11 cellular contexts compared by ENCODE assay signal in the genomic region with DNA sequence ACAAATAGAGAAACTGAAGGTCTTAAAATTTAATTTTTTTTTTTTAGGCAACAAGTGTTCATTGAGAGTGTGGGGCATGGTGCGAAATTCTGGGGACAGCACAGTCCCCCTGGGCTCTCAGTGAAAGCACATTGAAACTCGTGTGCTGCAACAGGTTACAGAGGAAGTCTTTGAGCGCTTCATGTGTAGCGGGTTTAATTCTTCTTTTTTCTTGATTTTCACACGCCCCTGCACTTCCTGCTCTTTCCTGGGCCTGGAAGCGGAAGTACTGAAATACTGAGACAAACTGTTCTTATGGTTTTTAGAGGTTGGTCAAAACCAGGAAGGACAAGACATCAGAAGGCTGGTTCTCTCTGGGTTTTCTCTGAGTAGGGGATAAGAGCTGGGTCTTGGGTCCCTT.
DNase-seq lines count a peak whose midpoint lies in the region; ATAC-seq, FAIRE-seq and TF ChIP-seq lines count a peak whose summit lies in the region.
"Had no signal": no experiment of that assay in that cellular context is flagged by ENCODE, and none has a peak within 500 bp of the region (broad histone marks: within the 10 kb centered on the region; RNA-seq: fewer than 3 reads in every experiment).

No MANE protein-coding gene starts in this region.

- FAIRE-seq in GM12892 (lab: Jason Lieb, UNC) = peak; percentile 48

- TF ChIP-seq POLR2A in GM12892 (IDR thresholded peaks at IDR 0.05; ENCODE audit: low read depth, low read length) (no peak), breast epithelium (IDR thresholded peaks at IDR 0.05) (no peak)

- H3K4me1 ChIP-seq in PC-3 (ENCODE audit: insufficient read depth, low read length) = no peaks in the 10 kb centered on the region
- H3K4me1 ChIP-seq in SJCRH30 = no peaks in the 10 kb centered on the region
- peaks cover 0 to 4% of the 10 kb centered on the region in 2 donors for H3K4me1 ChIP-seq in breast epithelium

- peak; percentile 91 to 96 for DNase-seq in AML-193 (lab: John Stamatoyannopoulos, UW)
- no peak for DNase-seq in GM12892 (ENCODE audit: insufficient read length)
- DNase-seq in SKM-1 (lab: John Stamatoyannopoulos, UW; ENCODE audit: unreplicated experiment) = peak; percentile 84
- no peak for DNase-seq in left ventricle myocardium superior
- DNase-seq in PC-3 = no peak
- no peak for DNase-seq in stimulated activated CD8-positive, alpha-beta memory T cell treated with anti-CD3 and anti-CD28 coated beads, Interleukin-4, amount 100 ng/mL, for 48 hours
- DNase-seq in SJCRH30 = no peak
- no peak for DNase-seq in breast epithelium (ENCODE audit: low spot score in 2 of 2)
- DNase-seq: IMR-90, NCI-H82, WERI-Rb-1 had no signal

- H3K9me3 ChIP-seq in PC-3 (ENCODE audit: low read length) (no peaks in the 10 kb centered on the region), SJCRH30 (replicated peaks) (no peaks in the 10 kb centered on the region), breast epithelium (no peaks in the 10 kb centered on the region)

- no TSS peak for BruUV-seq in PC-3 (replicated peaks; lab: Mats Ljungman, UMichigan)

- H3K4me3 ChIP-seq in PC-3 (ENCODE audit: low read length) (no peak overlapping the region), SJCRH30 (no peak overlapping the region), breast epithelium (no peak overlapping the region)

- no peak overlapping the region for H3K4me2 ChIP-seq in PC-3 (ENCODE audit: low read length)

- intact Hi-C loops in left ventricle myocardium superior (cut with micrococcal nuclease) = no loop called here
- intact Hi-C loops in PC-3 (cut with micrococcal nuclease) = no loop called here
- intact Hi-C loops in breast epithelium (cut with DNase I; ENCODE audit: low total_unique reads) = no loop called here

- H2AFZ ChIP-seq in PC-3 (ENCODE audit: low read length) = no peak overlapping the region

- POLR2A ChIA-PET in PC-3 (lab: Charles Lee; ENCODE audit: unreplicated experiment) = no interaction called here

- no peaks in the 10 kb centered on the region for H3K79me2 ChIP-seq in PC-3 (ENCODE audit: low read length)

- H3K27ac ChIP-seq in PC-3 (ENCODE audit: low read length) (no peak overlapping the region), SJCRH30 (no peak overlapping the region), breast epithelium (no peak overlapping the region)
- H3K27ac ChIP-seq: WERI-Rb-1 had no signal

- ATAC-seq in left ventricle myocardium superior = peak; percentile 48
- ATAC-seq in PC-3 = no peak

- no peaks in the 10 kb centered on the region for H3F3A ChIP-seq in PC-3 (ENCODE audit: low read length, unreplicated experiment)

- H4K20me1 ChIP-seq in PC-3 (ENCODE audit: low read length) = no peaks in the 10 kb centered on the region

- no peak for TF ChIP-seq CTCF in PC-3 (conservative IDR thresholded peaks at IDR 0.05; ENCODE audit: low read depth, low read length)
- TF ChIP-seq CTCF in breast epithelium (IDR thresholded peaks at IDR 0.05) = no peak

- CTCF ChIA-PET in PC-3 (lab: Charles Lee) = no interaction called here

- H3K9me2 ChIP-seq in PC-3 (replicated peaks; ENCODE audit: low read length) = no peaks in the 10 kb centered on the region

- no peak overlapping the region for H3K9ac ChIP-seq in PC-3 (ENCODE audit: low read length)

- H3K36me3 ChIP-seq in PC-3 (ENCODE audit: low read depth, low read length) (no peaks in the 10 kb centered on the region), SJCRH30 (no peaks in the 10 kb centered on the region), breast epithelium (no peaks in the 10 kb centered on the region)
- H3K36me3 ChIP-seq: WERI-Rb-1 had no signal

- H3K27me3 ChIP-seq in PC-3 (ENCODE audit: low read length) (no peaks in the 10 kb centered on the region), SJCRH30 (no peaks in the 10 kb centered on the region), breast epithelium (no peaks in the 10 kb centered on the region)

Comparison
In these comparisons a context has a peak if more than half of its experiments do, and no peak if none do; other contexts are left out.
1. DNase-seq: peak in AML-193 (2 of 2) and SKM-1 (single experiment); none in GM12892 (single experiment), left ventricle myocardium superior (single experiment), PC-3 (single experiment), stimulated activated CD8-positive, alpha-beta memory T cell treated with anti-CD3 and anti-CD28 coated beads, Interleukin-4, amount 100 ng/mL, for 48 hours (single experiment), SJCRH30 (0 of 2) and breast epithelium (0 of 2).